In the genomic region with DNA sequence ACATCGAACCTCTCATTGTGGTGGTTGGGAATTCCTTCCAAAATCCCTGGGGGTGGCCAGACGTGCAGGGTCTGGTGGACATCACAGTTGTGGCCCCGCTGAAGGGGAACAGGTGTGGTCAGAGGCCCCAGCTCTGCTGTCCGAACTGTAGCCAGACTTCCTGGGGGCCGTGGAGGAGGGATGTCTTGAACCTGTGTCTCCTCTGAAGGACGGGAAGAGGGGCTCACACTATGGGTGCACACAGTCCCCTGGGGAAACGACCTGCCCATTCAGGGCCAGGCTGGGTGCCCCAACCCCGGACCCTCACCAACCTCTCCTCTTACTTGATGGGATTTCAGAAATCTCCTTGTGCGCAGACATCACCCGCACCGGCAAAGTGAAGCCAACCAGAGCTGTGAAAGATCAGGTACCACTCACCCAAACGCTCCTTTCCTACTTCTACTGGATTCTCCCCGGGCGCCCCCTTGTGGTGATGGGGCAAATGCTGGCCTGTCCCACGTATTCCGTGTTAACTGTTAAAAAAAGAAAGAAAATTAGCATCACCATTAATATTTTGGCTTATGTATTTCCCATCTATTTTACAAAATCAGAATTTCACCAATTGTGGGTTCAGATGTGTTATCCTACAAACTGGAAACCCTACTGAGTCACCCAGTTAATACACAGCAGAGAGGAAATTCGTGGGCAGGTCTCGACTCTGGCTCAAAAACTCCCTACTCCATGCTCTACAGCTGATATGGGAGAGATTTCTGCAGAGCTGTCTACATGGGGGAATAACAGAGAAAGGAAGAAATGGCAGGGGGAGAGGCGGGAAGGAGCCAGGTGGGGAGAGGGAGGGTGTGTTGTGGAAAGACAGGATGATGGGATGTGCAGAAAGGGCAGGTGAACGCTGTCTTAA, we compare ENCODE assay signal across 9 cellular contexts. TPM values are rescaled to one million over a fixed set of nuclear protein-coding genes. Genes with fewer than 3 reads are reported as not detected.
DNase-seq lines count a peak whose midpoint lies in the region; ATAC-seq, FAIRE-seq and TF ChIP-seq lines count a peak whose summit lies in the region.
"Had no signal": no experiment of that assay in that cellular context is flagged by ENCODE, and none has a peak within 500 bp of the region (broad histone marks: within the 10 kb centered on the region; RNA-seq: fewer than 3 reads in every experiment).

No MANE protein-coding gene starts in this region.

- no peaks in the 10 kb centered on the region for H3K36me3 Mint-ChIP-seq in activated CD4-positive, alpha-beta memory T cell treated with anti-CD3 and anti-CD28 coated beads, Interleukin-2, amount 10 ng/mL, durations not matched to agents 7 days and 5 days (ENCODE audit: low read depth)
- H3K36me3 Mint-ChIP-seq in effector memory CD8-positive, alpha-beta T cell (ENCODE audit: insufficient read depth): peaks cover 2% of the 10 kb centered on the region

- DNase-seq in AG04450 (ENCODE audit: low read depth, low spot score) (peak; percentile 6), GM19239 (ENCODE audit: insufficient read length, low spot score) (peak; percentile 28), NCI-H345 treated with DMSO at 0.1 percent for 48 hours (lab: John Stamatoyannopoulos, UW; ENCODE audit: unreplicated experiment) (peak; percentile 8), mucosa of descending colon (peak in 2 of 3 donors; percentile 81 to 87)
- peak; percentile 66 for DNase-seq in activated CD4-positive, alpha-beta memory T cell treated with anti-CD3 and anti-CD28 coated beads, Interleukin-2, amount 10 ng/mL, durations not matched to agents 7 days and 5 days
- peak; percentile 37 to 52 (median 47) for DNase-seq in effector memory CD8-positive, alpha-beta T cell
- DNase-seq in stimulated activated CD8-positive, alpha-beta memory T cell treated with anti-CD3 and anti-CD28 coated beads, Interleukin-4, amount 100 ng/mL, for 24 hours (ENCODE audit: low read depth): peak; percentile 55

- H3K4me3 ChIP-seq in AG04450 (ENCODE audit: low read depth, low read length) (no peak overlapping the region), mucosa of descending colon (no peak overlapping the region)

- no peak overlapping the region for H3K27ac Mint-ChIP-seq in activated CD4-positive, alpha-beta memory T cell treated with anti-CD3 and anti-CD28 coated beads, Interleukin-2, amount 10 ng/mL, durations not matched to agents 7 days and 5 days
- no peak overlapping the region for H3K27ac Mint-ChIP-seq in effector memory CD8-positive, alpha-beta T cell
- H3K27ac Mint-ChIP-seq: stimulated activated naive CD8-positive, alpha-beta T cell treated with anti-CD3 and anti-CD28 coated beads, Interleukin-15, Interleukin-2, amounts not matched to agents 100 ng/mL and 50 ng/mL, for 24 hours had no signal

- H3K4me3 Mint-ChIP-seq in activated CD4-positive, alpha-beta memory T cell treated with anti-CD3 and anti-CD28 coated beads, Interleukin-2, amount 10 ng/mL, durations not matched to agents 7 days and 5 days: no peak overlapping the region
- no peak overlapping the region for H3K4me3 Mint-ChIP-seq in effector memory CD8-positive, alpha-beta T cell
- H3K4me3 Mint-ChIP-seq: stimulated activated naive CD8-positive, alpha-beta T cell treated with anti-CD3 and anti-CD28 coated beads, Interleukin-15, Interleukin-2, amounts not matched to agents 100 ng/mL and 50 ng/mL, for 24 hours had no signal

- no peaks in the 10 kb centered on the region for H3K4me1 Mint-ChIP-seq in activated CD4-positive, alpha-beta memory T cell treated with anti-CD3 and anti-CD28 coated beads, Interleukin-2, amount 10 ng/mL, durations not matched to agents 7 days and 5 days
- peaks cover 0 to 4% of the 10 kb centered on the region in 2 donors for H3K4me1 Mint-ChIP-seq in effector memory CD8-positive, alpha-beta T cell (ENCODE audit: low read depth in 2 of 2)

- H3K27ac ChIP-seq in AG04450 (ENCODE audit: low read depth, low read length): no peak overlapping the region

- intact Hi-C loops in mucosa of descending colon (cut with DNase I, micrococcal nuclease): no loop called here

- H3K4me1 ChIP-seq in mucosa of descending colon (ENCODE audit: low read depth): no peaks in the 10 kb centered on the region

- peaks cover 5% of the 10 kb centered on the region for H3K27me3 Mint-ChIP-seq in activated CD4-positive, alpha-beta memory T cell treated with anti-CD3 and anti-CD28 coated beads, Interleukin-2, amount 10 ng/mL, durations not matched to agents 7 days and 5 days
- peaks cover 40 to 71% of the 10 kb centered on the region in 2 donors for H3K27me3 Mint-ChIP-seq in effector memory CD8-positive, alpha-beta T cell

- POLR2A ChIA-PET in AG04450 (lab: Yijun Ruan, JAX): no interaction called here
- POLR2A ChIA-PET in activated CD4-positive, alpha-beta memory T cell treated with anti-CD3 and anti-CD28 coated beads, Interleukin-2, amount 10 ng/mL, durations not matched to agents 7 days and 5 days (lab: Charles Lee): no interaction called here

- CTCF ChIA-PET in AG04450 (lab: Charles Lee): interaction anchor here (0.7 to 2.6 kb wide), 20 partner anchors 9 to 278 kb away, joined by 3 to 52 read pairs (median 4); no protein-coding TSS in a partner anchor
- CTCF ChIA-PET in activated CD4-positive, alpha-beta memory T cell treated with anti-CD3 and anti-CD28 coated beads, Interleukin-2, amount 10 ng/mL, durations not matched to agents 7 days and 5 days (lab: Charles Lee): interaction anchor here (1.5 kb wide), 1 partner anchor 27 kb away, joined by 4 read pairs; no protein-coding TSS in a partner anchor

- H3K9me3 ChIP-seq in AG04450 (ENCODE audit: control insufficient read depth, insufficient read depth, low read length): no peaks in the 10 kb centered on the region; the same call in 1 of the 2 replicates
- H3K9me3 ChIP-seq in mucosa of descending colon: no peaks in the 10 kb centered on the region

- TF ChIP-seq CTCF in AG04450 (IDR thresholded peaks at IDR 0.05; ENCODE audit: low read depth, low read length) (peak; percentile 88), mucosa of descending colon (IDR thresholded peaks at IDR 0.05) (peak; percentile 71)

- peaks cover 23% of the 10 kb centered on the region for H3K27me3 ChIP-seq in AG04450 (ENCODE audit: control insufficient read depth, insufficient read depth, low read length)

- no peak for ATAC-seq in effector memory CD8-positive, alpha-beta T cell (replicated peaks)
- ATAC-seq in mucosa of descending colon (peak; percentile 80), HG03095 (IDR thresholded peaks at IDR 0.05; ENCODE audit: unreplicated experiment) (no peak)

- H3K9me3 Mint-ChIP-seq in activated CD4-positive, alpha-beta memory T cell treated with anti-CD3 and anti-CD28 coated beads, Interleukin-2, amount 10 ng/mL, durations not matched to agents 7 days and 5 days: no peaks in the 10 kb centered on the region
- H3K9me3 Mint-ChIP-seq in effector memory CD8-positive, alpha-beta T cell: no peaks in the 10 kb centered on the region
- H3K9me3 Mint-ChIP-seq: stimulated activated naive CD8-positive, alpha-beta T cell treated with anti-CD3 and anti-CD28 coated beads, Interleukin-15, Interleukin-2, amounts not matched to agents 100 ng/mL and 50 ng/mL, for 24 hours had no signal

- H3K36me3 ChIP-seq in mucosa of descending colon (ENCODE audit: low read depth): no peaks in the 10 kb centered on the region

- FAIRE-seq in GM19239 (lab: Jason Lieb, UNC): peak; percentile 18

RNA-seq across cellular contexts. Expression of a gene that starts 28.1 kb away (rescaled TPM):
- not detected in 2 replicates for polyA plus RNA-seq in AG04450 (2011; rRNA removed)
- polyA minus RNA-seq in AG04450 (2011; rRNA and poly(A)+ RNA removed): not detected in 2 replicates
- total RNA-seq in activated CD4-positive, alpha-beta memory T cell treated with anti-CD3 and anti-CD28 coated beads, Interleukin-2, amount 10 ng/mL, durations not matched to agents 7 days and 5 days: not detected
- under 1 TPM in 1 of 3 donors, not detected in 2; 0.22 TPM for total RNA-seq in mucosa of descending colon

RNA-seq across cellular contexts. Expression of a gene that starts 35.9 kb away (rescaled TPM):
- not detected in 2 replicates for polyA plus RNA-seq in AG04450 (2011; rRNA removed)
- not detected in 2 replicates for polyA minus RNA-seq in AG04450 (2011; rRNA and poly(A)+ RNA removed)
- total RNA-seq in activated CD4-positive, alpha-beta memory T cell treated with anti-CD3 and anti-CD28 coated beads, Interleukin-2, amount 10 ng/mL, durations not matched to agents 7 days and 5 days: under 1 TPM; 0.23 to 0.30 TPM
- total RNA-seq in mucosa of descending colon: not detected

Comparison
In these comparisons a context has a peak if more than half of its experiments do, and no peak if none do; other contexts are left out.
1. DNase-seq: peak in every context shown above with its lines; median percentile 84 in mucosa of descending colon; 66 in activated CD4-positive, alpha-beta memory T cell treated with anti-CD3 and anti-CD28 coated beads, Interleukin-2, amount 10 ng/mL, durations not matched to agents 7 days and 5 days; 55 in stimulated activated CD8-positive, alpha-beta memory T cell treated with anti-CD3 and anti-CD28 coated beads, Interleukin-4, amount 100 ng/mL, for 24 hours; 47 in effector memory CD8-positive, alpha-beta T cell; 28 in GM19239; 8 in NCI-H345 treated with DMSO at 0.1 percent for 48 hours; 6 in AG04450.